8 cellular contexts compared by ENCODE assay signal in genomic region chr10:95907454-95908253, GRCh38. TPM values are rescaled to one million over a fixed set of nuclear protein-coding genes. Genes with fewer than 3 reads are reported as not detected.
A peak's percentile ranks its signal among the peaks of the same experiment; 100 is the strongest.
DNase-seq lines count a peak whose midpoint lies in the region; ATAC-seq and TF ChIP-seq lines count a peak whose summit lies in the region.

Gene CC2D2B, plus strand, starts transcription at chr10:95907975. Its CDS starts 3,349 bp downstream, at chr10:95911324.

- H3K36me3 ChIP-seq in RWPE2 (ENCODE audit: low read depth) (peaks cover 7% of the 10 kb centered on the region; the same call in 1 of the 2 replicates), neuron (ENCODE audit: insufficient read depth, low read length) (no peaks in the 10 kb centered on the region)

- H3K4me3 ChIP-seq in Jurkat, Clone E6-1 (ENCODE audit: low read length) = peak within 1 kb of the TSS; percentile 48
- H3K4me3 ChIP-seq in RWPE2 (ENCODE audit: severe bottlenecking) (peak within 1 kb of the TSS; percentile 66), neuron (ENCODE audit: low read length) (peak within 1 kb of the TSS; percentile 60)

- H3K9me3 ChIP-seq in RWPE2 (ENCODE audit: severe bottlenecking) (no peaks in the 10 kb centered on the region), neuron (ENCODE audit: low read length) (no peaks in the 10 kb centered on the region)

- peak; percentile 42 for TF ChIP-seq CTCF in RWPE2 (IDR thresholded peaks at IDR 0.05; ENCODE audit: poor library complexity, severe bottlenecking)

- H3K27me3 ChIP-seq in RWPE2 (ENCODE audit: insufficient read depth, poor library complexity, severe bottlenecking) (peaks cover 3% of the 10 kb centered on the region), neuron (ENCODE audit: insufficient read depth, low read length) (peaks cover 8% of the 10 kb centered on the region)

- H3K4me1 ChIP-seq in RWPE2 (ENCODE audit: insufficient read depth, poor library complexity, severe bottlenecking) (no peaks in the 10 kb centered on the region), neuron (ENCODE audit: insufficient read depth, low read length) (peaks cover 4% of the 10 kb centered on the region)

- peak within 1 kb of the TSS; percentile 34 for H3K27ac ChIP-seq in RWPE2 (ENCODE audit: poor library complexity, severe bottlenecking)
- peak within 1 kb of the TSS; percentile 80 for H3K27ac ChIP-seq in substantia nigra (ENCODE audit: low read depth, low read length, poor library complexity, severe bottlenecking)

- peak within 1 kb of the TSS; percentile 92 for H2AFZ ChIP-seq in neuron (ENCODE audit: low read depth, low read length)

- peak; percentile 82 for DNase-seq in EL
- DNase-seq in Jurkat, Clone E6-1 (ENCODE audit: low read depth, low spot score) = peak; percentile 12
- peak; percentile 83 for DNase-seq in RWPE2 (ENCODE audit: low spot score)
- peak; percentile 27 for DNase-seq in activated gamma-delta T cell treated with anti-CD3 and anti-CD28 coated beads, Interleukin-2, amount 50 U/mL, for 16 hours (ENCODE audit: low read depth)
- DNase-seq in foreskin melanocyte = peak; percentile 84
- DNase-seq in substantia nigra (lab: John Stamatoyannopoulos, UW) = peak; percentile 10 to 96 (median 84)

- ATAC-seq in GM21619 (IDR thresholded peaks at IDR 0.05; ENCODE audit: unreplicated experiment) = peak; percentile 86
- peak; percentile 90 for ATAC-seq in RWPE2 (ENCODE audit: low read depth)

RNA-seq across cellular contexts. Expression of gene CC2D2B, which starts in this region (rescaled TPM):
- not detected for polyA plus RNA-seq in Jurkat, Clone E6-1 (2012; ENCODE audit: insufficient read depth, insufficient read length)

Comparison
In these comparisons a context has a peak if more than half of its experiments do, and no peak if none do; other contexts are left out.
1. Peak in every context shown above with its lines: DNase-seq, ATAC-seq, H3K4me3 ChIP-seq and H3K27ac ChIP-seq.
2. DNase-seq: peak in every context shown above with its lines; median percentile 84 in foreskin melanocyte; 84 in substantia nigra; 83 in RWPE2; 82 in EL; 27 in activated gamma-delta T cell treated with anti-CD3 and anti-CD28 coated beads, Interleukin-2, amount 50 U/mL, for 16 hours; 12 in Jurkat, Clone E6-1.